In the genomic region with DNA sequence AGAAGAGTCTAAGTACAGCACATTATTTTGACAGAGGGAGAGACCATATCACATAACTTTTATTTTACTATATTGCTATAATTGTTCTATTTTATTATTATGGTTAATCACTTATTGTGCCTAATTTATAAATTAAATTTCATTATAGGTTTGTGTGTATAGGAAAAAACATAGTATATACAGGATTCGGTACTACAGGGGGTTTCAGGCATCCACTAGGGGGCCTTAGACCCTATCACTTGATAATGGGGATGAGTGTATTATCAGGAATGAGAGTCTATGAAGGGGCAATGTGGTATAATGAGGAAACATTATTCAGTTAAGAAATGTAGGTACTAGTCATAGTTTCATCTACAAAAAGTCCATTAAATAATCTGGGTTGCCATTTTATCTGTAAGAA, we compare ENCODE assay signal across 11 cellular contexts.
A peak's percentile ranks its signal among the peaks of the same experiment; 100 is the strongest.
DNase-seq lines count a peak whose midpoint lies in the region; ATAC-seq, FAIRE-seq and TF ChIP-seq lines count a peak whose summit lies in the region.
"Had no signal": no experiment of that assay in that cellular context is flagged by ENCODE, and none has a peak within 500 bp of the region (broad histone marks: within the 10 kb centered on the region; RNA-seq: fewer than 3 reads in every experiment).

No MANE protein-coding gene starts in this region.

- no peak overlapping the region for H3K27ac Mint-ChIP-seq in stimulated activated naive B cell treated with anti-CD40 and anti-IgM and Interleukin-4, amounts not matched to agents 10 μg/mL and 1 μg/mL and 100 μg/mL, for 72 hours

- H3K4me1 Mint-ChIP-seq in stimulated activated naive B cell treated with anti-CD40 and anti-IgM and Interleukin-4, amounts not matched to agents 10 μg/mL and 1 μg/mL and 100 μg/mL, for 72 hours = no peaks in the 10 kb centered on the region

- H3K4me3 ChIP-seq in H7 (ENCODE audit: insufficient read depth, low read depth, low read length) (no peak overlapping the region), PC-3 (ENCODE audit: low read length) (no peak overlapping the region), iPS DF 6.9 (ENCODE audit: low read length) (no peak overlapping the region)
- H3K4me3 ChIP-seq: stomach had no signal

- H2AFZ ChIP-seq in PC-3 (ENCODE audit: low read length) = no peak overlapping the region

- POLR2A ChIA-PET in PC-3 (lab: Charles Lee; ENCODE audit: unreplicated experiment) = no interaction called here

- no peaks in the 10 kb centered on the region for H4K20me1 ChIP-seq in PC-3 (ENCODE audit: low read length)

- H3K79me2 ChIP-seq in PC-3 (ENCODE audit: low read length) = no peaks in the 10 kb centered on the region

- no peak for ATAC-seq in PC-3
- ATAC-seq in stimulated activated naive B cell treated with anti-CD40 and anti-IgM and Interleukin-4, amounts not matched to agents 10 μg/mL and 1 μg/mL and 100 μg/mL, for 72 hours (replicated peaks) = no peak
- ATAC-seq: right cardiac atrium had no signal

- no TSS peak for BruUV-seq in PC-3 (replicated peaks; lab: Mats Ljungman, UMichigan)

- H3K27me3 ChIP-seq in H7 (ENCODE audit: control insufficient read depth, insufficient read depth, low read length) (no peaks in the 10 kb centered on the region), PC-3 (ENCODE audit: low read length) (no peaks in the 10 kb centered on the region), iPS DF 6.9 (ENCODE audit: control insufficient read depth, insufficient read depth, low read length) (no peaks in the 10 kb centered on the region)
- H3K27me3 ChIP-seq: stomach had no signal

- H3K9ac ChIP-seq in PC-3 (ENCODE audit: low read length) = no peak overlapping the region

- H3K27me3 Mint-ChIP-seq in stimulated activated naive B cell treated with anti-CD40 and anti-IgM and Interleukin-4, amounts not matched to agents 10 μg/mL and 1 μg/mL and 100 μg/mL, for 72 hours = no peaks in the 10 kb centered on the region

- intact Hi-C loops in PC-3 (cut with micrococcal nuclease) = loop anchor here (5.0 to 10.0 kb wide), 3 partner anchors 402 to 584 kb away; no protein-coding TSS in a partner anchor

- H3K9me3 ChIP-seq in PC-3 (ENCODE audit: low read length) (no peaks in the 10 kb centered on the region), iPS DF 6.9 (ENCODE audit: control insufficient read depth, insufficient read depth, low read length) (no peaks in the 10 kb centered on the region)
- H3K9me3 ChIP-seq: stomach had no signal

- no peaks in the 10 kb centered on the region for H3K36me3 Mint-ChIP-seq in stimulated activated naive B cell treated with anti-CD40 and anti-IgM and Interleukin-4, amounts not matched to agents 10 μg/mL and 1 μg/mL and 100 μg/mL, for 72 hours

- H3K4me3 Mint-ChIP-seq in stimulated activated naive B cell treated with anti-CD40 and anti-IgM and Interleukin-4, amounts not matched to agents 10 μg/mL and 1 μg/mL and 100 μg/mL, for 72 hours = no peak overlapping the region

- H3K36me3 ChIP-seq in H7 (replicated peaks; ENCODE audit: control insufficient read depth, insufficient read depth, low read length) = no peaks in the 10 kb centered on the region
- no peaks in the 10 kb centered on the region for H3K36me3 ChIP-seq in PC-3 (ENCODE audit: low read depth, low read length)
- H3K36me3 ChIP-seq in iPS DF 6.9 (ENCODE audit: control insufficient read depth, insufficient read depth, low read length) = no peaks in the 10 kb centered on the region
- H3K36me3 ChIP-seq: stomach had no signal

- DNase-seq in D721Med (ENCODE audit: insufficient read length, low spot score) (no peak), H7 (peak; percentile 1), PC-3 (peak; percentile 7), iPS DF 6.9 (ENCODE audit: low read depth, low spot score) (peak; percentile 20), activated gamma-delta T cell (lab: John Stamatoyannopoulos, UW) (no peak), HPDE6-E6E7 (ENCODE audit: extremely low spot score) (no peak)
- DNase-seq in stimulated activated naive B cell treated with anti-CD40 and anti-IgM and Interleukin-4, amounts not matched to agents 10 μg/mL and 1 μg/mL and 100 μg/mL, for 72 hours = no peak
- no peak for DNase-seq in stimulated activated CD4-positive, alpha-beta T cell treated with anti-CD3 and anti-CD28 coated beads, Interleukin-2, amount 100 ng/mL, for 24 hours
- DNase-seq: NCI-H187, right cardiac atrium, stomach had no signal

- no CpG with 5 or more reads among the region's 1 CpG for WGBS in iPS DF 6.9 (ENCODE audit: insufficient coverage, insufficient read length)

- no peaks in the 10 kb centered on the region for H3K9me3 Mint-ChIP-seq in stimulated activated naive B cell treated with anti-CD40 and anti-IgM and Interleukin-4, amounts not matched to agents 10 μg/mL and 1 μg/mL and 100 μg/mL, for 72 hours

- CTCF ChIA-PET in PC-3 (lab: Charles Lee) = no interaction called here

- no peak overlapping the region for H3K4me2 ChIP-seq in PC-3 (ENCODE audit: low read length)

- TF ChIP-seq CTCF in D721Med (IDR thresholded peaks at IDR 0.05; ENCODE audit: insufficient read depth, missing control alignments) (peak; percentile 58), PC-3 (conservative IDR thresholded peaks at IDR 0.05; ENCODE audit: low read depth, low read length) (peak; percentile 48)

- no peaks in the 10 kb centered on the region for H3K4me1 ChIP-seq in PC-3 (ENCODE audit: insufficient read depth, low read length)
- H3K4me1 ChIP-seq in iPS DF 6.9 (ENCODE audit: control insufficient read depth, insufficient read depth, low read length) = peaks cover 1% of the 10 kb centered on the region; the same call in 1 of the 2 replicates
- H3K4me1 ChIP-seq: stomach had no signal

- H3K27ac ChIP-seq in PC-3 (ENCODE audit: low read length) = no peak overlapping the region
- no peak overlapping the region for H3K27ac ChIP-seq in iPS DF 6.9 (ENCODE audit: low read length)
- H3K27ac ChIP-seq: stomach had no signal

- no peaks in the 10 kb centered on the region for H3F3A ChIP-seq in PC-3 (ENCODE audit: low read length, unreplicated experiment)

- FAIRE-seq in D721Med (lab: Jason Lieb, UNC) = no peak

- H3K9me2 ChIP-seq in PC-3 (replicated peaks; ENCODE audit: low read length) = no peaks in the 10 kb centered on the region

Comparison
In these comparisons a context has a peak if more than half of its experiments do, and no peak if none do; other contexts are left out.
1. DNase-seq: peak in H7 (single experiment), PC-3 (single experiment) and iPS DF 6.9 (single experiment); none in D721Med (single experiment), activated gamma-delta T cell (single experiment), stimulated activated naive B cell treated with anti-CD40 and anti-IgM and Interleukin-4, amounts not matched to agents 10 μg/mL and 1 μg/mL and 100 μg/mL, for 72 hours (single experiment), HPDE6-E6E7 (single experiment) and stimulated activated CD4-positive, alpha-beta T cell treated with anti-CD3 and anti-CD28 coated beads, Interleukin-2, amount 100 ng/mL, for 24 hours (0 of 2).